Comparison of ENCODE assay signal across 8 cellular contexts in the genomic region with DNA sequence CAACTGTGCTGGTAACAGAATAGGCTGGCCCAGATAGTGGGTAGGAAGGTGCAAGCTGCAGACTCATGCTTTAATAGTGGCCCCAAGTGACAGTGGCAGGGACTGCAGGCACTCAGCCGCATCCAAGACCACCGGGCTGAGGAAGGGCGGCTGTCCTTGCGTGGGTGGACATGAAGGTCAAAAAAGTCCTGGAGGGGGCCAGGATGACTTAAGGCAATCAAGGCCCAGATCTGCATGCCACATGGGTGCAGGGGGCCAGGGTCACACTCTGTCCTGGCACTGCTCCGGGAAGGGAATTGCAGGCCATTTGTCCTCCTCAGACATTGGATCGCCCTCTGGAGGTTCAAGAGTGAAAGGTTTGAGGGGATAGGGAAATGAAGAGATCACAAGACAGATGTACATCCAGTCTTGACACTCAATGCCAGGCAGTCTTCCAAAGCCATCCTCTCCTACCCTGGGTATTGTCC. TPM values are rescaled to one million over a fixed set of nuclear protein-coding genes. Genes with fewer than 3 reads are reported as not detected.
DNase-seq lines count a peak whose midpoint lies in the region; ATAC-seq and TF ChIP-seq lines count a peak whose summit lies in the region.

No MANE protein-coding gene starts in this region.

- peaks cover 6% of the 10 kb centered on the region for H3K4me1 Mint-ChIP-seq in brain

- no peaks in the 10 kb centered on the region for H3K36me3 ChIP-seq in vagina

- H3K4me3 Mint-ChIP-seq in brain: no peak overlapping the region

- TF ChIP-seq POLR2A in vagina (IDR thresholded peaks at IDR 0.05): no peak

- no peak overlapping the region for H3K4me3 ChIP-seq in vagina

- ATAC-seq in HG03066 (IDR thresholded peaks at IDR 0.05; ENCODE audit: low read depth, unreplicated experiment): peak; percentile 84

- H3K9me3 ChIP-seq in vagina: no peaks in the 10 kb centered on the region

- H3K9me3 Mint-ChIP-seq in brain: no peaks in the 10 kb centered on the region

- intact Hi-C loops in vagina (cut with DNase I): no loop called here

- H3K27me3 ChIP-seq in vagina: no peaks in the 10 kb centered on the region

- peak; percentile 29 for DNase-seq in D341Med (ENCODE audit: low spot score)
- peak; percentile 34 for DNase-seq in GM19238 (ENCODE audit: insufficient read length, low spot score)
- DNase-seq in NOMO-1 (lab: John Stamatoyannopoulos, UW; ENCODE audit: unreplicated experiment in 2 of 2): peak; percentile 77 to 78
- DNase-seq in kidney tubule cell (ENCODE audit: low spot score): peak; percentile 61
- no peak for DNase-seq in vagina (ENCODE audit: extremely low spot score in 2 of 2)
- DNase-seq in epidermal melanocyte (ENCODE audit: insufficient read length, low spot score): no peak

- H3K27ac Mint-ChIP-seq in brain: no peak overlapping the region

- TF ChIP-seq CTCF in brain (conservative IDR thresholded peaks at IDR 0.05): peak; percentile 61 to 66
- peak in 2 of 3 experiments; percentile 11 to 27 for TF ChIP-seq CTCF in vagina (IDR thresholded peaks at IDR 0.05)

- H3K4me1 ChIP-seq in vagina: no peaks in the 10 kb centered on the region

- no peaks in the 10 kb centered on the region for H3K27me3 Mint-ChIP-seq in brain

- no peak overlapping the region for H3K27ac ChIP-seq in vagina

- peaks cover 30% of the 10 kb centered on the region for H3K36me3 Mint-ChIP-seq in brain

RNA-seq across cellular contexts. Expression of a gene that starts 10.4 kb away (rescaled TPM):
- 0.36 TPM for polyA plus RNA-seq in brain (ENCODE audit: insufficient read depth, low read depth, low replicate concordance)
- total RNA-seq in vagina: 1.5 TPM

RNA-seq across cellular contexts. Expression of a gene that starts 30.4 kb away (rescaled TPM):
- polyA plus RNA-seq in brain (ENCODE audit: insufficient read depth, low read depth, low replicate concordance): 14.5 TPM
- total RNA-seq in vagina: 6.4 TPM

RNA-seq across cellular contexts. Expression of a gene that starts 46.3 kb away (rescaled TPM):
- polyA plus RNA-seq in brain (ENCODE audit: insufficient read depth, low read depth, low replicate concordance): 1,772 TPM
- total RNA-seq in vagina: 1,905 TPM

RNA-seq across cellular contexts. Expression of a gene that starts 54.2 kb away (rescaled TPM):
- polyA plus RNA-seq in brain (ENCODE audit: insufficient read depth, low read depth, low replicate concordance): not detected
- total RNA-seq in vagina: 2.0 TPM

Comparison
In these comparisons a context has a peak if more than half of its experiments do, and no peak if none do; other contexts are left out.
1. DNase-seq: peak in D341Med (single experiment), GM19238 (single experiment), NOMO-1 (2 of 2) and kidney tubule cell (single experiment); none in vagina (0 of 2) and epidermal melanocyte (single experiment).